In the genomic region with DNA sequence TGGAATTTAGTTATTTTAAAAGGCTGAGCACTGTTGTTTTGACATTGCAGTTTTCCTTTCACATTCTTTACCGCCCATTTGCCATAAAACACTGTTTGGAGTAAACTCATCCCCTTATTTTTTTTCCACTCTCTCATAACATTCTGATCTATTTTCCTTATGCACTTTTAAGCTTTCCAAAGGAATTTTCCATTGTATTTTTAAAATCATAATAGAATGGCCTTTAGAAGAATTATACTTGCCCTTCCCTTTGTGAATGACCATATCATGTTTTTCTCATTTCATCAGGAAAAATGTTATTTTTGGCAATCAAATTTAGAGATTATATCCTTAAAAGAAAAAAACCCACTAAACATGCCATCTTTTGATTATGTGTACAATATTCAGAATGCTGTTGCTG, we compare ENCODE assay signal across 17 cellular contexts.
DNase-seq lines count a peak whose midpoint lies in the region; ATAC-seq, FAIRE-seq and TF ChIP-seq lines count a peak whose summit lies in the region.
"Had no signal": no experiment of that assay in that cellular context is flagged by ENCODE, and none has a peak within 500 bp of the region (broad histone marks: within the 10 kb centered on the region; RNA-seq: fewer than 3 reads in every experiment).

No MANE protein-coding gene starts in this region.

- H3K27ac ChIP-seq in H1 (ENCODE audit: low read depth, low read length): no peak overlapping the region

- DNase-seq in adipocyte (ENCODE audit: low read depth) (peak; percentile 10), H1 (ENCODE audit: low read depth in 1 of 2, low spot score in 2 of 2) (no peak), osteocyte (ENCODE audit: extremely low spot score, unreplicated experiment) (no peak), D341Med (ENCODE audit: low spot score) (no peak)
- DNase-seq: C1 segment of cervical spinal cord; Calu3; CD4-positive, alpha-beta memory T cell; COR-L47; DMS153; DND-41; H9 had no signal

- H3K23ac ChIP-seq in H1 (ENCODE audit: insufficient read length): no peak overlapping the region

- no peak overlapping the region for H3K4ac ChIP-seq in H1 (replicated peaks; ENCODE audit: insufficient read length, low read depth, low read length)

- no peaks in the 10 kb centered on the region for H3K79me2 ChIP-seq in H1 (ENCODE audit: control insufficient read depth in 1 of 2, insufficient read depth in 2 of 2, low read length in 2 of 2)

- H2BK12ac ChIP-seq in H1 (ENCODE audit: low read depth, low read length): no peak overlapping the region

- H3K9me3 ChIP-seq in adipocyte (ENCODE audit: control insufficient read depth, low read length) (no peaks in the 10 kb centered on the region), H1 (ENCODE audit: insufficient read depth in 2 of 2, low read depth in 1 of 2, low read length in 1 of 2) (no peaks in the 10 kb centered on the region)

- H3K27ac Mint-ChIP-seq in osteocyte (ENCODE audit: unreplicated experiment): peak overlapping the region; percentile 29
- H3K27ac Mint-ChIP-seq: CD4-positive, alpha-beta memory T cell; H9 had no signal

- TF ChIP-seq POLR2A in H1 (IDR thresholded peaks at IDR 0.05; ENCODE audit: control extremely low read depth in 1 of 2, low read depth in 2 of 2, low read length in 2 of 2): no peak

- CTCF ChIA-PET in H1 (lab: Charles Lee; ENCODE audit: partially characterized antibody): interaction anchor here (1.0 kb wide), 1 partner anchor 219 kb away, joined by 5 read pairs; no protein-coding TSS in a partner anchor

- no peak overlapping the region for H3K4me2 ChIP-seq in H1 (ENCODE audit: insufficient read depth in 1 of 2, low read depth in 2 of 2, low read length in 2 of 2)

- H3K27me3 ChIP-seq in adipocyte (replicated peaks; ENCODE audit: control insufficient read depth, insufficient read depth, low read length): no peaks in the 10 kb centered on the region
- H3K27me3 ChIP-seq in H1 (replicated peaks in 1 of 4; ENCODE audit: control insufficient read depth in 3 of 4, extremely low read depth in 1 of 4, insufficient read depth in 3 of 4, low read length in 3 of 4): no peaks in the 10 kb centered on the region

- no peaks in the 10 kb centered on the region for H3K4me1 ChIP-seq in adipocyte (ENCODE audit: control insufficient read depth, insufficient read depth, low read length)
- no peaks in the 10 kb centered on the region for H3K4me1 ChIP-seq in H1 (replicated peaks in 1 of 4; ENCODE audit: control insufficient read depth in 3 of 4, insufficient read depth in 4 of 4, low read length in 3 of 4)

- no peak overlapping the region for H3K9ac ChIP-seq in adipocyte (ENCODE audit: low read length)
- H3K9ac ChIP-seq in H1 (replicated peaks in 1 of 4; ENCODE audit: extremely low read depth in 1 of 4, low read depth in 3 of 4, low read length in 3 of 4): no peak overlapping the region

- H2BK15ac ChIP-seq in H1 (ENCODE audit: low read length): no peak overlapping the region

- no peaks in the 10 kb centered on the region for H3K23me2 ChIP-seq in H1 (ENCODE audit: low read depth, low read length)

- no peak overlapping the region for H3K4me3 Mint-ChIP-seq in osteocyte (ENCODE audit: unreplicated experiment)
- H3K4me3 Mint-ChIP-seq: CD4-positive, alpha-beta memory T cell; H9 had no signal

- no peak overlapping the region for H3K18ac ChIP-seq in H1 (ENCODE audit: extremely low read depth, low read length)

- H3K36me3 Mint-ChIP-seq in osteocyte (ENCODE audit: unreplicated experiment): no peaks in the 10 kb centered on the region
- H3K36me3 Mint-ChIP-seq: CD4-positive, alpha-beta memory T cell had no signal

- 85% methylated on average over 1 of the region's 1 CpG; no CpG with 5 or more reads in 1 of the 2 experiments for WGBS in H1 (ENCODE audit: extremely low coverage in 1 of 2, insufficient coverage in 1 of 2, insufficient read length in 1 of 2, insufficient replicate concordance in 2 of 2, low coverage in 1 of 2, low lambda C conversion rate in 2 of 2, missing lambda C conversion rate in 1 of 2), 2 experiments

- H3K4me3 ChIP-seq in adipocyte (ENCODE audit: low read length): no peak overlapping the region
- no peak overlapping the region for H3K4me3 ChIP-seq in H1 (ENCODE audit: extremely low read depth in 1 of 4, insufficient read depth in 2 of 4, low read depth in 3 of 4, low read length in 4 of 4)

- no peak for TF ChIP-seq RAD21 in H1 (IDR thresholded peaks at IDR 0.05 in 1 of 2, conservative IDR thresholded peaks at IDR 0.05 in 1 of 2; ENCODE audit: low read depth in 2 of 2, low read length in 2 of 2)

- H3K14ac ChIP-seq in H1 (ENCODE audit: insufficient read length): no peak overlapping the region

- TF ChIP-seq EP300 in H1 (IDR thresholded peaks at IDR 0.05; ENCODE audit: borderline replicate concordance in 1 of 2, low read depth in 2 of 2, low read length in 2 of 2): no peak

- ATAC-seq in HG02798 (IDR thresholded peaks at IDR 0.05; ENCODE audit: poor library complexity, unreplicated experiment): no peak
- no peak for ATAC-seq in GM18502 (IDR thresholded peaks at IDR 0.05; ENCODE audit: poor library complexity, unreplicated experiment)
- ATAC-seq: HCT116 had no signal

- H3K4me1 Mint-ChIP-seq in osteocyte (ENCODE audit: unreplicated experiment): peaks cover 20% of the 10 kb centered on the region
- H3K4me1 Mint-ChIP-seq: CD4-positive, alpha-beta memory T cell had no signal

- H3K56ac ChIP-seq in H1 (replicated peaks; ENCODE audit: insufficient read length, low read depth, low read length): no peak overlapping the region

- no peak overlapping the region for H4K8ac ChIP-seq in H1 (ENCODE audit: extremely low read depth, insufficient read depth, low read length)

- no peak overlapping the region for H2BK20ac ChIP-seq in H1 (ENCODE audit: low read length)

- H4K20me1 ChIP-seq in H1 (replicated peaks in 1 of 2; ENCODE audit: control insufficient read depth in 1 of 2, insufficient read depth in 2 of 2, low read length in 2 of 2): no peaks in the 10 kb centered on the region

- no peak overlapping the region for H2AFZ ChIP-seq in H1 (ENCODE audit: low read length)

- POLR2A ChIA-PET in H1 (lab: Charles Lee; ENCODE audit: partially characterized antibody): no interaction called here

- TF ChIP-seq CTCF in H1 (IDR thresholded peaks at IDR 0.05; ENCODE audit: control extremely low read depth in 1 of 3, insufficient read depth in 1 of 3, low read depth in 1 of 3, low read length in 3 of 3) (no peak), osteocyte (IDR thresholded peaks at IDR 0.05) (no peak)

- H2BK5ac ChIP-seq in H1 (ENCODE audit: low read depth, low read length): no peak overlapping the region

- no peaks in the 10 kb centered on the region for H3K79me1 ChIP-seq in H1 (ENCODE audit: low read depth, low read length)

- H3K36me3 ChIP-seq in adipocyte (ENCODE audit: control insufficient read depth, insufficient read depth, low read length, severe bottlenecking) (no peaks in the 10 kb centered on the region), H1 (ENCODE audit: control insufficient read depth in 2 of 4, insufficient read depth in 4 of 4, low read length in 3 of 4) (no peaks in the 10 kb centered on the region)

- no peaks in the 10 kb centered on the region for H3K9me3 Mint-ChIP-seq in osteocyte (ENCODE audit: unreplicated experiment)
- H3K9me3 Mint-ChIP-seq: H9 had no signal

- no peak overlapping the region for H2AK5ac ChIP-seq in H1 (ENCODE audit: low read depth, low read length)

- H4K5ac ChIP-seq in H1 (ENCODE audit: insufficient read length, low read depth, low read length): no peak overlapping the region

- peak; percentile 52 for FAIRE-seq in H1 (lab: Jason Lieb, UNC)
- FAIRE-seq: G401.6, GM12892, GM19239 had no signal

- no peak overlapping the region for H4K91ac ChIP-seq in H1 (replicated peaks; ENCODE audit: insufficient read length, low read length)

- H2BK120ac ChIP-seq in H1 (replicated peaks; ENCODE audit: low read depth, low read length): no peak overlapping the region

- H3K27me3 Mint-ChIP-seq in osteocyte (ENCODE audit: unreplicated experiment): no peaks in the 10 kb centered on the region
- H3K27me3 Mint-ChIP-seq: CD4-positive, alpha-beta memory T cell had no signal

TF ChIP-seq in H1, 55 proteins besides CTCF, POLR2A, EP300 and RAD21:
- TF ChIP-seq MAFK (IDR thresholded peaks at IDR 0.05; ENCODE audit: low read depth, low read length) (no peak), BRCA1 (IDR thresholded peaks at IDR 0.05; ENCODE audit: low read depth, low read length) (no peak), RNF2 (IDR thresholded peaks at IDR 0.05; ENCODE audit: borderline replicate concordance, low read depth, low read length, missing control alignments, poor library complexity, severe bottlenecking) (no peak), CBX5 (IDR thresholded peaks at IDR 0.05; ENCODE audit: low read depth, low read length) (no peak), BACH1 (IDR thresholded peaks at IDR 0.05; ENCODE audit: low read length) (no peak), YY1 (IDR thresholded peaks at IDR 0.05; ENCODE audit: low read depth, low read length) (no peak), SIX5 (IDR thresholded peaks at IDR 0.05; ENCODE audit: low read depth, low read length) (no peak), KDM1A (IDR thresholded peaks at IDR 0.05; ENCODE audit: borderline replicate concordance, low read length) (no peak)
- TF ChIP-seq, protein P1, sequence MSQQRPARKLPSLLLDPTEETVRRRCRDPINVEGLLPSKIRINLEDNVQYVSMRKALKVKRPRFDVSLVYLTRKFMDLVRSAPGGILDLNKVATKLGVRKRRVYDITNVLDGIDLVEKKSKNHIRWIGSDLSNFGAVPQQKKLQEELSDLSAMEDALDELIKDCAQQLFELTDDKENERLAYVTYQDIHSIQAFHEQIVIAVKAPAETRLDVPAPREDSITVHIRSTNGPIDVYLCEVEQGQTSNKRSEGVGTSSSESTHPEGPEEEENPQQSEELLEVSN (IDR thresholded peaks at IDR 0.05): no peak
